In genomic region chr3:12993022-12993622, GRCh38 we compare ENCODE assay signal across 8 cellular contexts.
DNase-seq lines count a peak whose midpoint lies in the region; ATAC-seq and TF ChIP-seq lines count a peak whose summit lies in the region.

No MANE protein-coding gene starts in this region.

- peaks cover 72 to 74% of the 10 kb centered on the region in 2 donors for H3K36me3 Mint-ChIP-seq in CD14-positive monocyte

- H3K14ac ChIP-seq in neuronal stem cell (ENCODE audit: low read length): peak overlapping the region; percentile 83

- peaks cover 6% of the 10 kb centered on the region for H3K79me1 ChIP-seq in neuronal stem cell (ENCODE audit: low read depth, low read length)

- 0 out of 2 replicates have a peak, but pooled peaks cover 5% of the 10 kb centered on the region for H3K27me3 ChIP-seq in OCI-LY1 (ENCODE audit: insufficient read depth, low read length)
- H3K27me3 ChIP-seq in esophagus muscularis mucosa: no peaks in the 10 kb centered on the region
- H3K27me3 ChIP-seq in neuronal stem cell (ENCODE audit: control insufficient read depth in 3 of 3, insufficient read depth in 3 of 3, low read depth in 1 of 3, low read length in 3 of 3): no peaks in the 10 kb centered on the region

- intact Hi-C loops in CD14-positive monocyte (cut with micrococcal nuclease) (loop anchor here (10.0 kb wide), 2 partner anchors 52 to 422 kb away; no protein-coding TSS in a partner anchor), esophagus muscularis mucosa (cut with DNase I) (loop anchor here (5.0 kb wide), 2 partner anchors 36 to 96 kb away; no protein-coding TSS in a partner anchor)

- no peak for TF ChIP-seq EP300 in esophagus muscularis mucosa (IDR thresholded peaks at IDR 0.05)

- peak overlapping the region; percentile 64 for H2AK5ac ChIP-seq in neuronal stem cell (ENCODE audit: low read depth, low read length)

- TF ChIP-seq CTCF in CD14-positive monocyte (IDR thresholded peaks at IDR 0.05): no peak
- no peak for TF ChIP-seq CTCF in OCI-LY1 (IDR thresholded peaks at IDR 0.05; ENCODE audit: low read length)
- no peak for TF ChIP-seq CTCF in esophagus muscularis mucosa (IDR thresholded peaks at IDR 0.05)

- H3K9me2 ChIP-seq in OCI-LY1 (ENCODE audit: low read depth, low read length): no peaks in the 10 kb centered on the region

- peak overlapping the region; percentile 73 to 76 for H3K4me3 Mint-ChIP-seq in CD14-positive monocyte

- no peak for TF ChIP-seq POLR2A in esophagus muscularis mucosa (IDR thresholded peaks at IDR 0.05; ENCODE audit: low read depth)

- H3K4ac ChIP-seq in neuronal stem cell (ENCODE audit: low read length): no peak overlapping the region

- H3K27ac Mint-ChIP-seq in CD14-positive monocyte: peak overlapping the region in 2 of 7 donors; percentile 13 to 59

- peak overlapping the region; percentile 49 for H3K4me3 ChIP-seq in OCI-LY1 (ENCODE audit: low read depth, low read length, poor library complexity, severe bottlenecking)
- peak overlapping the region; percentile 78 to 90 (median 84) for H3K4me3 ChIP-seq in esophagus muscularis mucosa
- H3K4me3 ChIP-seq in neuronal stem cell (ENCODE audit: low read length in 2 of 2): peak overlapping the region; percentile 53 to 83

- H3K79me2 ChIP-seq in OCI-LY1 (ENCODE audit: insufficient read depth, low read length): no peaks in the 10 kb centered on the region

- no peaks in the 10 kb centered on the region for H3K36me3 ChIP-seq in OCI-LY1 (ENCODE audit: insufficient read depth, low read length)
- no peaks in the 10 kb centered on the region for H3K36me3 ChIP-seq in esophagus muscularis mucosa
- H3K36me3 ChIP-seq in neuronal stem cell (replicated peaks in 1 of 2; ENCODE audit: control insufficient read depth in 2 of 2, insufficient read depth in 2 of 2, low read length in 2 of 2): no peaks in the 10 kb centered on the region

- WGBS in esophagus muscularis mucosa: 25% methylated on average over 2 of the region's 27 CpGs
- WGBS in neuronal stem cell (ENCODE audit: extremely low coverage in 2 of 2, insufficient read length in 2 of 2, insufficient replicate concordance in 1 of 2), 2 donors: no CpG with 5 or more reads among the region's 27 CpGs

- H2BK5ac ChIP-seq in neuronal stem cell (ENCODE audit: low read length): peak overlapping the region; percentile 71

- no peak overlapping the region for H4K91ac ChIP-seq in neuronal stem cell (ENCODE audit: low read depth, low read length, poor library complexity)

- H3K27me3 Mint-ChIP-seq in CD14-positive monocyte (ENCODE audit: low read depth in 3 of 3): peaks cover 7 to 27% (median 26%) of the 10 kb centered on the region in 3 donors

- peaks cover 13% of the 10 kb centered on the region for H3K4me1 ChIP-seq in OCI-LY1 (ENCODE audit: insufficient read depth, low read length, severe bottlenecking)
- peaks cover 35 to 64% (median 44%) of the 10 kb centered on the region in 4 donors for H3K4me1 ChIP-seq in esophagus muscularis mucosa
- peaks cover 25% of the 10 kb centered on the region in 2 donors for H3K4me1 ChIP-seq in neuronal stem cell (ENCODE audit: control insufficient read depth in 2 of 2, insufficient read depth in 1 of 2, low read depth in 1 of 2, low read length in 2 of 2)

- H3K4me2 ChIP-seq in OCI-LY1 (ENCODE audit: low read length) (peak overlapping the region; percentile 55; the same call in 1 of the 2 replicates), neuronal stem cell (ENCODE audit: insufficient read depth, low read length, poor library complexity, severe bottlenecking) (peak overlapping the region; percentile 99)

- no peaks in the 10 kb centered on the region for H4K20me1 ChIP-seq in OCI-LY1 (ENCODE audit: insufficient read depth, low read length)

- H3F3A ChIP-seq in OCI-LY1 (ENCODE audit: insufficient read depth, low read length): no peaks in the 10 kb centered on the region

- H3K27ac ChIP-seq in OCI-LY1 (ENCODE audit: low read depth, low read length, poor library complexity, severe bottlenecking) (no peak overlapping the region), esophagus muscularis mucosa (replicated peaks in 1 of 4) (peak overlapping the region; percentile 88 to 92 (median 90)), neuronal stem cell (replicated peaks; ENCODE audit: low read length) (peak overlapping the region; percentile 51)

- no peak overlapping the region for H2AFZ ChIP-seq in OCI-LY1 (ENCODE audit: low read length)
- H2AFZ ChIP-seq in neuronal stem cell (ENCODE audit: low read length): peak overlapping the region; percentile 90

- DNase-seq in CD14-positive monocyte (ENCODE audit: low spot score) (no peak), esophagus muscularis mucosa (ENCODE audit: extremely low spot score) (no peak), neuronal stem cell (ENCODE audit: low spot score) (peak; percentile 61), NCI-H2029 treated with DMSO at 0.1 percent for 48 hours (lab: John Stamatoyannopoulos, UW) (no peak), NCI-H2227 treated with DMSO at 0.1 percent for 48 hours (lab: John Stamatoyannopoulos, UW) (no peak)
- DNase-seq in stimulated activated CD4-positive, alpha-beta T cell treated with anti-CD3 and anti-CD28 coated beads, Interleukin-2, amount 100 ng/mL, for 48 hours: no peak

- H3K18ac ChIP-seq in neuronal stem cell (ENCODE audit: low read length): peak overlapping the region; percentile 98

- peak overlapping the region; percentile 69 for H3K23ac ChIP-seq in neuronal stem cell (ENCODE audit: low read depth, low read length, poor library complexity)

- peak overlapping the region; percentile 93 for H2BK120ac ChIP-seq in neuronal stem cell (ENCODE audit: low read depth, low read length)

- H2BK15ac ChIP-seq in neuronal stem cell (ENCODE audit: low read length): peak overlapping the region; percentile 89

- no peak overlapping the region for H4K8ac ChIP-seq in neuronal stem cell (ENCODE audit: low read depth, low read length)

- H3K9ac ChIP-seq in OCI-LY1 (ENCODE audit: low read length) (no peak overlapping the region), neuronal stem cell (ENCODE audit: low read depth, low read length, poor library complexity) (peak overlapping the region; percentile 87)

- H3K9me3 Mint-ChIP-seq in CD14-positive monocyte: no peaks in the 10 kb centered on the region

- ATAC-seq in GM21717 (IDR thresholded peaks at IDR 0.05; ENCODE audit: unreplicated experiment): no peak

- peaks cover 79% of the 10 kb centered on the region for H3K4me1 Mint-ChIP-seq in CD14-positive monocyte

- H3K9me3 ChIP-seq in OCI-LY1 (ENCODE audit: low read length) (no peaks in the 10 kb centered on the region), esophagus muscularis mucosa (no peaks in the 10 kb centered on the region), neuronal stem cell (replicated peaks in 1 of 2; ENCODE audit: control insufficient read depth in 2 of 2, insufficient read depth in 1 of 2, low read depth in 1 of 2, low read length in 2 of 2) (no peaks in the 10 kb centered on the region)

- no peak overlapping the region for H2BK12ac ChIP-seq in neuronal stem cell (ENCODE audit: low read length)
